In genomic region chr4:80225628-80226027, GRCh38 we compare ENCODE assay signal across 20 cellular contexts. TPM values are rescaled to one million over a fixed set of nuclear protein-coding genes. Genes with fewer than 3 reads are reported as not detected.
DNase-seq lines count a peak whose midpoint lies in the region; ATAC-seq, FAIRE-seq and TF ChIP-seq lines count a peak whose summit lies in the region.
"Had no signal": no experiment of that assay in that cellular context is flagged by ENCODE, and none has a peak within 500 bp of the region (broad histone marks: within the 10 kb centered on the region; RNA-seq: fewer than 3 reads in every experiment).

No MANE protein-coding gene starts in this region.

- no peaks in the 10 kb centered on the region for H3F3A ChIP-seq in PC-3 (ENCODE audit: low read length, unreplicated experiment)

- H4K20me1 ChIP-seq in PC-3 (ENCODE audit: low read length), result no peaks in the 10 kb centered on the region

- H3K27me3 ChIP-seq in PC-3 (ENCODE audit: low read length), result no peaks in the 10 kb centered on the region
- H3K27me3 ChIP-seq: SJCRH30 had no signal

- no peak overlapping the region for H3K9ac ChIP-seq in PC-3 (ENCODE audit: low read length)

- no peak overlapping the region for H3K4me2 ChIP-seq in PC-3 (ENCODE audit: low read length)
- H3K4me2 ChIP-seq: A549 had no signal

- intact Hi-C loops in PC-3 (cut with micrococcal nuclease), result no loop called here

- H3K27ac ChIP-seq in PC-3 (ENCODE audit: low read length), result no peak overlapping the region
- H3K27ac ChIP-seq: A549, SJCRH30 had no signal

- no TSS peak for BruUV-seq in PC-3 (replicated peaks; lab: Mats Ljungman, UMichigan)

- H3K36me3 ChIP-seq in PC-3 (ENCODE audit: low read depth, low read length), result no peaks in the 10 kb centered on the region
- H3K36me3 ChIP-seq: SJCRH30 had no signal

- H3K4me3 ChIP-seq in fibroblast of mammary gland (ENCODE audit: control insufficient read depth, low read depth, low read length), result no peak overlapping the region
- no peak overlapping the region for H3K4me3 ChIP-seq in PC-3 (ENCODE audit: low read length)
- H3K4me3 ChIP-seq: A549, SJCRH30 had no signal

- no peaks in the 10 kb centered on the region for H3K9me3 ChIP-seq in PC-3 (ENCODE audit: low read length)
- H3K9me3 ChIP-seq: A549, SJCRH30 had no signal

- peak; percentile 9 for FAIRE-seq in GM12892 (lab: Jason Lieb, UNC)
- FAIRE-seq: A549, HTR-8/SVneo had no signal

- POLR2A ChIA-PET in PC-3 (lab: Charles Lee; ENCODE audit: unreplicated experiment), result no interaction called here

- DNase-seq in AG08395 (ENCODE audit: low spot score) (peak; percentile 14), GM12892 (ENCODE audit: insufficient read length) (no peak), amniotic epithelial cell (ENCODE audit: low read depth) (peak; percentile 62), fibroblast of mammary gland (ENCODE audit: low read depth) (peak; percentile 61), superior temporal gyrus (ENCODE audit: extremely low spot score) (no peak), GM10266 (ENCODE audit: extremely low spot score) (no peak), cerebellum (ENCODE audit: low spot score) (no peak), PC-3 (no peak)
- DNase-seq: C1 segment of cervical spinal cord; CD8-positive, alpha-beta memory T cell; DMS53; H9; NCI-H1105; NCI-H1694 treated with DMSO at 0.1 percent for 48 hours; NCI-H345; NCI-H524 treated with DMSO at 0.1 percent for 48 hours; SJCRH30 had no signal

- no peaks in the 10 kb centered on the region for H3K79me2 ChIP-seq in PC-3 (ENCODE audit: low read length)

- H2AFZ ChIP-seq in PC-3 (ENCODE audit: low read length), result no peak overlapping the region

- no peaks in the 10 kb centered on the region for H3K9me2 ChIP-seq in PC-3 (replicated peaks; ENCODE audit: low read length)

- TF ChIP-seq CTCF in fibroblast of mammary gland (conservative IDR thresholded peaks at IDR 0.05; ENCODE audit: control insufficient read depth, insufficient read depth, low read depth, low read length), result no peak
- no peak for TF ChIP-seq CTCF in GM10266 (IDR thresholded peaks at IDR 0.05; ENCODE audit: control insufficient read depth, insufficient read depth, low read depth, missing control alignments)
- TF ChIP-seq CTCF in PC-3 (conservative IDR thresholded peaks at IDR 0.05; ENCODE audit: low read depth, low read length), result no peak

- ATAC-seq in PC-3, result no peak
- ATAC-seq: A549, Panc1 had no signal

- TF ChIP-seq POLR2A in GM12892 (IDR thresholded peaks at IDR 0.05; ENCODE audit: low read depth, low read length), result no peak

- CTCF ChIA-PET in PC-3 (lab: Charles Lee), result no interaction called here

- H3K4me1 ChIP-seq in PC-3 (ENCODE audit: insufficient read depth, low read length), result peaks cover 5% of the 10 kb centered on the region
- H3K4me1 ChIP-seq: A549 had no signal

RNA-seq across cellular contexts. Expression of gene PRDM8, which starts 28.3 kb away (rescaled TPM):
- polyA plus RNA-seq in GM12892 (2012; ENCODE audit: missing spikeins), result 0.40 TPM
- 47.9 TPM for total RNA-seq in cerebellum
- 8.9 and 9.4 TPM in 2 replicates for total RNA-seq in PC-3 (2014; rRNA removed)
- total RNA-seq: H9 had no signal

RNA-seq across cellular contexts. Expression of gene FGF5, which starts 40.8 kb away (rescaled TPM):
- not detected for polyA plus RNA-seq in GM12892 (2012; ENCODE audit: missing spikeins)
- total RNA-seq in cerebellum (26.1 TPM), PC-3 (2014; rRNA removed) (0.75 and 2.6 TPM in 2 replicates)
- total RNA-seq: CD8-positive, alpha-beta memory T cell; H9 had no signal
- polyA plus RNA-seq: CD8-positive, alpha-beta memory T cell had no signal

Comparison
In these comparisons a context has a peak if more than half of its experiments do, and no peak if none do; other contexts are left out.
1. DNase-seq: peak in AG08395 (single experiment), amniotic epithelial cell (single experiment) and fibroblast of mammary gland (single experiment); none in GM12892 (single experiment), superior temporal gyrus (single experiment), GM10266 (single experiment), cerebellum (single experiment) and PC-3 (single experiment).